Comparison of ENCODE assay signal across 27 cellular contexts in the genomic region with DNA sequence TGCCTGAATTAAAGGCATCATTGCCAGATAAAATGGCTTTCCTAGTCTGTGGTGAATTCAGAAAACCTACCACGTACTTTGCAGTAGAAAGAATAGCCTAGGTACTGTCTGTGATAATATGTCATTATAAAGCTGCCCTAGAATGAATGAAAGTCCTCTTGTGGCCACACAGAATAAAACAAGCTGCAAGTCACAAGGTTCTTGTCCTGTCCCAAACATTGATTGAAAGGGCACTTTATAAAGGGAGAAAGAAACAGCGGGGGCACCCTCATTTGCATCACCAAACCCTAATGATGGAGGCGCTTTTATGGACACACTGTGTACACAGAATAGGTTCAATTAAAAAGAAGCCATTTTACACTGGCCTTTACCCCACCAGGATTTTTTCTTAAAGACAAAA.
DNase-seq lines count a peak whose midpoint lies in the region; TF ChIP-seq lines count a peak whose summit lies in the region.
"Had no signal": no experiment of that assay in that cellular context is flagged by ENCODE, and none has a peak within 500 bp of the region (broad histone marks: within the 10 kb centered on the region; RNA-seq: fewer than 3 reads in every experiment).

No MANE protein-coding gene starts in this region.

- no peak for TF ChIP-seq RAD21 in neural cell (conservative IDR thresholded peaks at IDR 0.05)

- TF ChIP-seq CTCF in Loucy (conservative IDR thresholded peaks at IDR 0.05; ENCODE audit: low read length) (peak; percentile 27; the same call in 1 of the 2 replicates), VCaP (conservative IDR thresholded peaks at IDR 0.05) (peak; percentile 51), neural cell (IDR thresholded peaks at IDR 0.05; ENCODE audit: poor library complexity, severe bottlenecking) (no peak)

- no peak overlapping the region for H3K4me3 ChIP-seq in HAP-1
- H3K4me3 ChIP-seq in Loucy (ENCODE audit: low read length, poor library complexity, severe bottlenecking) = no peak overlapping the region
- peak overlapping the region; percentile 40 for H3K4me3 ChIP-seq in neural cell (ENCODE audit: low read length)
- H3K4me3 ChIP-seq: cardiac muscle cell, esophagus muscularis mucosa, hepatocyte, prostate gland, sigmoid colon, testis had no signal

- no peak overlapping the region for H2AFZ ChIP-seq in Loucy (ENCODE audit: low read length)
- no peak overlapping the region for H2AFZ ChIP-seq in neural cell (ENCODE audit: low read depth, low read length)
- H2AFZ ChIP-seq: hepatocyte had no signal

- H3K27ac ChIP-seq in VCaP (no peak overlapping the region), neural cell (ENCODE audit: low read length) (peak overlapping the region; percentile 44)
- H3K27ac ChIP-seq: cardiac muscle cell, esophagus muscularis mucosa, hepatocyte, neutrophil, prostate gland, sigmoid colon, testis had no signal

- H3K9ac ChIP-seq in Loucy (ENCODE audit: low read depth, low read length, poor library complexity, severe bottlenecking) (no peak overlapping the region), neural cell (ENCODE audit: low read length) (no peak overlapping the region)
- H3K9ac ChIP-seq: SK-N-SH had no signal

- no peak for TF ChIP-seq EP300 in neural cell (conservative IDR thresholded peaks at IDR 0.05; ENCODE audit: poor library complexity, severe bottlenecking)

- H3F3A ChIP-seq in Loucy (ENCODE audit: low read depth) = no peaks in the 10 kb centered on the region
- H3F3A ChIP-seq in neural cell (ENCODE audit: insufficient read depth, low read length, poor library complexity, severe bottlenecking) = no peaks in the 10 kb centered on the region

- no peaks in the 10 kb centered on the region for H4K20me1 ChIP-seq in Loucy (ENCODE audit: insufficient read depth, low read length, poor library complexity, severe bottlenecking)
- no peaks in the 10 kb centered on the region for H4K20me1 ChIP-seq in neural cell (ENCODE audit: insufficient read depth)

- DNase-seq in HAP-1 (ENCODE audit: low spot score in 2 of 2) = peak; percentile 82 to 98
- no peak for DNase-seq in stimulated activated CD4-positive, alpha-beta T cell treated with anti-CD3 and anti-CD28 coated beads, Interleukin-4, amount 100 ng/mL, for 24 hours
- no peak for DNase-seq in HCEC 1CT
- no peak for DNase-seq in Ammon's horn (ENCODE audit: low spot score)
- DNase-seq: activated CD4-positive, alpha-beta T cell treated with anti-CD3 and anti-CD28 coated beads for 4 hours; activated effector memory CD4-positive, alpha-beta T cell treated with Interleukin-2 at 50 U/mL for 16 hours; activated T-cell treated with anti-CD3 and anti-CD28 coated beads for 4 hours; aorta; CD4-positive, CD25-positive, alpha-beta regulatory T cell; cortex of kidney; foreskin melanocyte; immature natural killer cell; left colon; NCI-H1436; sigmoid colon; SK-N-SH; stimulated activated naive CD8-positive, alpha-beta T cell treated with anti-CD3 and anti-CD28 coated beads, Interleukin-15, Interleukin-2, amounts not matched to agents 100 U/mL and 50 U/mL, for 24 hours; T-helper 17 cell; testis had no signal

- H3K9me3 ChIP-seq in HAP-1 = no peaks in the 10 kb centered on the region
- H3K9me3 ChIP-seq in Loucy (ENCODE audit: insufficient read depth, low read depth, low read length) = no peaks in the 10 kb centered on the region
- H3K9me3 ChIP-seq in neural cell (ENCODE audit: low read length) = no peaks in the 10 kb centered on the region
- H3K9me3 ChIP-seq: esophagus muscularis mucosa, neutrophil, prostate gland, sigmoid colon, SK-N-SH, testis had no signal

- peaks cover 62% of the 10 kb centered on the region for H3K4me1 ChIP-seq in HAP-1
- H3K4me1 ChIP-seq in Loucy (ENCODE audit: insufficient read depth, low read length, poor library complexity, severe bottlenecking) = no peaks in the 10 kb centered on the region
- H3K4me1 ChIP-seq: esophagus muscularis mucosa, prostate gland, sigmoid colon, testis had no signal

- H3K9me2 ChIP-seq in Loucy (replicated peaks; ENCODE audit: low read depth, low read length) (no peaks in the 10 kb centered on the region), neural cell (ENCODE audit: insufficient read depth, low read length) (no peaks in the 10 kb centered on the region)
- H3K9me2 ChIP-seq: SK-N-SH had no signal

- H3K27me3 ChIP-seq in HAP-1 (ENCODE audit: low read depth) (no peaks in the 10 kb centered on the region), Loucy (ENCODE audit: insufficient read depth, low read length, poor library complexity, severe bottlenecking) (no peaks in the 10 kb centered on the region), neural cell (ENCODE audit: insufficient read depth, low read depth, low read length) (no peaks in the 10 kb centered on the region)
- H3K27me3 ChIP-seq: esophagus muscularis mucosa, hepatocyte, neutrophil, sigmoid colon, testis had no signal

- in situ Hi-C loops in HAP-1 (cut with MboI; ENCODE audit: low sequenced_read_pairs) = no loop called here

- H3K79me2 ChIP-seq in Loucy (ENCODE audit: insufficient read depth, low read length) (no peaks in the 10 kb centered on the region), neural cell (replicated peaks; ENCODE audit: insufficient read depth, low read length) (no peaks in the 10 kb centered on the region)
- H3K79me2 ChIP-seq: hepatocyte had no signal

- H3K4me2 ChIP-seq in Loucy (ENCODE audit: low read depth, low read length, poor library complexity, severe bottlenecking) (no peak overlapping the region), neural cell (ENCODE audit: low read length) (no peak overlapping the region)
- H3K4me2 ChIP-seq: hepatocyte, SK-N-SH had no signal

- H3K36me3 ChIP-seq in HAP-1 (replicated peaks) (no peaks in the 10 kb centered on the region), Loucy (ENCODE audit: insufficient read depth, low read length) (no peaks in the 10 kb centered on the region), neural cell (ENCODE audit: insufficient read depth, low read length) (no peaks in the 10 kb centered on the region)
- H3K36me3 ChIP-seq: cardiac muscle cell, esophagus muscularis mucosa, neutrophil, prostate gland, sigmoid colon had no signal

TF ChIP-seq in neural cell, 6 proteins besides CTCF, POLR2A, EP300 and RAD21:
- TF ChIP-seq TAF1 (IDR thresholded peaks at IDR 0.05; ENCODE audit: low read depth) (no peak), SMC3 (conservative IDR thresholded peaks at IDR 0.05; ENCODE audit: poor library complexity) (peak; percentile 18), EZH2 (IDR thresholded peaks at IDR 0.05; ENCODE audit: borderline replicate concordance, insufficient read depth, low read length, poor library complexity, severe bottlenecking) (no peak)

Comparison
In these comparisons a context has a peak if more than half of its experiments do, and no peak if none do; other contexts are left out.
1. DNase-seq: peak in HAP-1 (2 of 2); none in stimulated activated CD4-positive, alpha-beta T cell treated with anti-CD3 and anti-CD28 coated beads, Interleukin-4, amount 100 ng/mL, for 24 hours (single experiment), HCEC 1CT (single experiment) and Ammon's horn (single experiment).